Comparison of ENCODE assay signal across 8 cellular contexts in genomic region chr1:231211005-231211857, GRCh38. TPM values are rescaled to one million over a fixed set of nuclear protein-coding genes. Genes with fewer than 3 reads are reported as not detected.
DNase-seq lines count a peak whose midpoint lies in the region; ATAC-seq and FAIRE-seq lines count a peak whose summit lies in the region.

No MANE protein-coding gene starts in this region.

- H3K4me1 ChIP-seq in esophagus (ENCODE audit: control insufficient read depth in 2 of 2, insufficient read depth in 2 of 2, low read length in 1 of 2) (no peaks in the 10 kb centered on the region), muscle layer of duodenum (ENCODE audit: control insufficient read depth in 1 of 2, insufficient read depth in 2 of 2, low read length in 2 of 2) (peaks cover 0 to 8% of the 10 kb centered on the region in 2 donors)

- H3K4me3 ChIP-seq in esophagus (ENCODE audit: low read depth in 1 of 2, low read length in 2 of 2) = peak overlapping the region; percentile 33 to 46
- H3K4me3 ChIP-seq in muscle layer of duodenum (ENCODE audit: low read depth in 1 of 2, low read length in 2 of 2) = peak overlapping the region; percentile 67 to 68

- DNase-seq in DMS153 treated with DMSO at 0.1 percent for 48 hours (lab: John Stamatoyannopoulos, UW; ENCODE audit: unreplicated experiment) (peak; percentile 89), HTR-8/SVneo (ENCODE audit: insufficient read length, low spot score) (peak; percentile 87), NOMO-1 treated with dmso at 0.1 percent for 144 hours (lab: John Stamatoyannopoulos, UW; ENCODE audit: unreplicated experiment) (peak; percentile 51)
- peak; percentile 98 for DNase-seq in activated CD8-positive, alpha-beta memory T cell treated with anti-CD3 and anti-CD28 coated beads, Interleukin-2, amount 50 U/mL, for 48 hours
- peak; percentile 86 for DNase-seq in stimulated activated CD8-positive, alpha-beta memory T cell treated with anti-CD3 and anti-CD28 coated beads, Interleukin-7, amount 100 ng/mL, for 24 hours (ENCODE audit: low read depth)

- no peaks in the 10 kb centered on the region for H3K27me3 ChIP-seq in esophagus (ENCODE audit: control insufficient read depth in 1 of 2, insufficient read depth in 2 of 2, low read length in 2 of 2)
- H3K27me3 ChIP-seq in muscle layer of duodenum (ENCODE audit: low read depth, low read length) = no peaks in the 10 kb centered on the region

- H3K27ac ChIP-seq in esophagus (ENCODE audit: low read depth in 2 of 2, low read length in 1 of 2) (no peak overlapping the region), muscle layer of duodenum (ENCODE audit: low read length) (no peak overlapping the region)

- peak; percentile 46 for FAIRE-seq in HTR-8/SVneo (lab: Jason Lieb, UNC)

- no peaks in the 10 kb centered on the region for H3K9me3 ChIP-seq in esophagus (ENCODE audit: control insufficient read depth in 2 of 2, insufficient read depth in 1 of 2, low read depth in 1 of 2, low read length in 1 of 2)
- no peaks in the 10 kb centered on the region for H3K9me3 ChIP-seq in muscle layer of duodenum (ENCODE audit: control insufficient read depth in 1 of 2, low read length in 2 of 2)

- ATAC-seq in GM21423 (IDR thresholded peaks at IDR 0.05; ENCODE audit: unreplicated experiment) = peak; percentile 80

- WGBS in esophagus, 2 donors = 17 to 19% methylated on average over 28 of the region's 28 CpGs

- H3K36me3 ChIP-seq in esophagus (ENCODE audit: control insufficient read depth in 2 of 2, insufficient read depth in 2 of 2, low read length in 1 of 2) (no peaks in the 10 kb centered on the region), muscle layer of duodenum (ENCODE audit: control insufficient read depth in 1 of 2, insufficient read depth in 2 of 2, low read length in 2 of 2) (no peaks in the 10 kb centered on the region)

RNA-seq across cellular contexts. Expression of gene GNPAT, which starts 29.8 kb away (rescaled TPM):
- polyA plus RNA-seq in esophagus = 10 to 100 TPM; 18.5 to 33.1 TPM

RNA-seq across cellular contexts. Expression of gene TRIM67, which starts 49.4 kb away (rescaled TPM):
- polyA plus RNA-seq in esophagus = under 1 TPM in 1 of 2 donors, not detected in 1; under 0.01 TPM
